In genomic region chr17:61135782-61136181, GRCh38 we compare ENCODE assay signal across 1 cellular context.
TF ChIP-seq lines count a peak whose summit lies in the region.

No MANE protein-coding gene starts in this region.

TF ChIP-seq in K562, 482 proteins besides CTCF, POLR2A, EP300 and RAD21 (continued from another document):
- TF ChIP-seq TFE3 (CRISPR knock-in tag; IDR thresholded peaks at IDR 0.05) = no peak
- TF ChIP-seq POLR2AphosphoS5 (IDR thresholded peaks at IDR 0.05; ENCODE audit: control insufficient read depth, insufficient read depth, low read depth, low read length) = no peak
- no peak for TF ChIP-seq SAFB2 (IDR thresholded peaks at IDR 0.05; ENCODE audit: borderline replicate concordance, low read depth, low read length, severe bottlenecking)
- peak; percentile 52 for TF ChIP-seq ZBTB33 (CRISPR knock-in tag; IDR thresholded peaks at IDR 0.05)
